2 cellular contexts compared by ENCODE assay signal in the genomic region with DNA sequence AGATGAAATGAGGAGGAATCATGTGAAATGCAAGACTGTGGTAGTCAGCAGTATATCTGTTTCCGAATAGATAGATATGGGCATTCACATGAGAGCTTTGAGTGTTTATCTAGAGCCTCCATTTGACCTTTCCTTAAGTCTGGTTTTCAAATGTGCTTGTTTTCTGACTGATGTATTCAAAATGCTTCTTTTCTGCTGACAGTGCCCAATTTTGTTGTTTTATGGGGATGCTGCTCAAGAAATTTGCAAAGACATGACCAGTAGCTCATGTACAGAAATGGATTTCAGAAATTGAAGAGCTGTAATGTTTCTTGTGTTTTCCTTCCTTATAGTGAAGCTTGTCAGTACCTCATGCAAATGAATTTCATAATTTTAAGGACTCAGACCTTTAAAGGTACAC.
TF ChIP-seq lines count a peak whose summit lies in the region.

No MANE protein-coding gene starts in this region.

TF ChIP-seq in A549, 52 proteins besides CTCF, POLR2A, EP300 and RAD21 (continued from another document):
- TF ChIP-seq POLR2AphosphoS2 (conservative IDR thresholded peaks at IDR 0.05; ENCODE audit: low read length) (no peak), HEYL (CRISPR knock-in tag; IDR thresholded peaks at IDR 0.05) (no peak)
- TF ChIP-seq, protein P1, sequence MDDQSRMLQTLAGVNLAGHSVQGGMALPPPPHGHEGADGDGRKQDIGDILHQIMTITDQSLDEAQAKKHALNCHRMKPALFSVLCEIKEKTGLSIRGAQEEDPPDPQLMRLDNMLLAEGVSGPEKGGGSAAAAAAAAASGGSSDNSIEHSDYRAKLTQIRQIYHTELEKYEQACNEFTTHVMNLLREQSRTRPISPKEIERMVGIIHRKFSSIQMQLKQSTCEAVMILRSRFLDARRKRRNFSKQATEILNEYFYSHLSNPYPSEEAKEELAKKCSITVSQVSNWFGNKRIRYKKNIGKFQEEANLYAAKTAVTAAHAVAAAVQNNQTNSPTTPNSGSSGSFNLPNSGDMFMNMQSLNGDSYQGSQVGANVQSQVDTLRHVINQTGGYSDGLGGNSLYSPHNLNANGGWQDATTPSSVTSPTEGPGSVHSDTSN (IDR thresholded peaks at IDR 0.05): no peak
TF ChIP-seq in A549: peak in this region for 1.

TF ChIP-seq in K562, 482 proteins besides CTCF, POLR2A, EP300 and RAD21 (continued from another document):
- TF ChIP-seq, protein P2, sequence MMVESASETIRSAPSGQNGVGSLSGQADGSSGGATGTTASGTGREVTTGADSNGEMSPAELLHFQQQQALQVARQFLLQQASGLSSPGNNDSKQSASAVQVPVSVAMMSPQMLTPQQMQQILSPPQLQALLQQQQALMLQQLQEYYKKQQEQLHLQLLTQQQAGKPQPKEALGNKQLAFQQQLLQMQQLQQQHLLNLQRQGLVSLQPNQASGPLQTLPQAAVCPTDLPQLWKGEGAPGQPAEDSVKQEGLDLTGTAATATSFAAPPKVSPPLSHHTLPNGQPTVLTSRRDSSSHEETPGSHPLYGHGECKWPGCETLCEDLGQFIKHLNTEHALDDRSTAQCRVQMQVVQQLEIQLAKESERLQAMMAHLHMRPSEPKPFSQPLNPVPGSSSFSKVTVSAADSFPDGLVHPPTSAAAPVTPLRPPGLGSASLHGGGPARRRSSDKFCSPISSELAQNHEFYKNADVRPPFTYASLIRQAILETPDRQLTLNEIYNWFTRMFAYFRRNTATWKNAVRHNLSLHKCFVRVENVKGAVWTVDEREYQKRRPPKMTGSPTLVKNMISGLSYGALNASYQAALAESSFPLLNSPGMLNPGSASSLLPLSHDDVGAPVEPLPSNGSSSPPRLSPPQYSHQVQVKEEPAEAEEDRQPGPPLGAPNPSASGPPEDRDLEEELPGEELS (CRISPR knock-in tag; IDR thresholded peaks at IDR 0.05; ENCODE audit: borderline replicate concordance): no peak
- TF ChIP-seq, protein P3, sequence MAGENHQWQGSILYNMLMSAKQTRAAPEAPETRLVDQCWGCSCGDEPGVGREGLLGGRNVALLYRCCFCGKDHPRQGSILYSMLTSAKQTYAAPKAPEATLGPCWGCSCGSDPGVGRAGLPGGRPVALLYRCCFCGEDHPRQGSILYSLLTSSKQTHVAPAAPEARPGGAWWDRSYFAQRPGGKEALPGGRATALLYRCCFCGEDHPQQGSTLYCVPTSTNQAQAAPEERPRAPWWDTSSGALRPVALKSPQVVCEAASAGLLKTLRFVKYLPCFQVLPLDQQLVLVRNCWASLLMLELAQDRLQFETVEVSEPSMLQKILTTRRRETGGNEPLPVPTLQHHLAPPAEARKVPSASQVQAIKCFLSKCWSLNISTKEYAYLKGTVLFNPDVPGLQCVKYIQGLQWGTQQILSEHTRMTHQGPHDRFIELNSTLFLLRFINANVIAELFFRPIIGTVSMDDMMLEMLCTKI (IDR thresholded peaks at IDR 0.05; ENCODE audit: partially characterized antibody): no peak
